2 cellular contexts compared by ENCODE assay signal in the genomic region with DNA sequence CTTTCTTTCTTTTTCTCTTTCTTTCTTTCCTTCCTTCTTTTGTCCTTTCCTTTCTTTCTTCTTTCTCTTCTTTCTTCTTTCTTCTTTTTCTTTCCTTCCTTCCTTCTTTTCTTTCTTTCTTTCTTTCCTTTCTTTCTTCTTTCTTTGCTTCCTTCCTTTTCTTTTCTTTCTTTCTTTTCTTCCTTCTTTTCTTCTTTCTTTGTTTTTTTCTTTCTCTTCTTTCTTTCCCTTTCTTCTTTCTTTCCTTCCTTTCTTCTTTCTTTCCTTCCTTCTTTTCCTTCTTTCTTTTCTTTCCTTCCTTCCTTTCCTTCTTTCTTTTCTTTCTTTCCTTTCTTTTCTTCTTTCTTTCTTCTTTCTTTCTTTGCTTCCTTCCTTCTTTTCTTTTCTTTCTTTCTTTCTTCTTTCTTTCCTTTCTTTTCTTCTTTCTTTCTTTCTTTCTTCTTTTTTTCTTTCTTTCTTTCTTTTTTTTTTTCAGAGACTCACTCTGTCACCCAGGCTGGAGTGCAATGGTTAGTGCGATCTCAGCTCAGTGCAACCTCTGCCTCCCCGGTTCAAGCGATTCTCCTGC.
A peak's percentile ranks its signal among the peaks of the same experiment; 100 is the strongest.
TF ChIP-seq lines count a peak whose summit lies in the region.

No MANE protein-coding gene starts in this region.

TF ChIP-seq in HEK293, 187 proteins besides CTCF, POLR2A, EP300 and RAD21:
- TF ChIP-seq ZNF48 (tag by site-specific recombination; IDR thresholded peaks at IDR 0.05) (no peak), YY2 (tag by site-specific recombination; IDR thresholded peaks at IDR 0.05) (no peak), ZNF114 (tag by site-specific recombination; IDR thresholded peaks at IDR 0.05) (peak; percentile 65; the same call in 1 of the 2 replicates), SALL2 (tag by site-specific recombination; IDR thresholded peaks at IDR 0.05; ENCODE audit: borderline replicate concordance) (0 out of 2 replicates have a peak, but pooled peaks have one; percentile 17), PRDM1 (tag by site-specific recombination; IDR thresholded peaks at IDR 0.05) (peak; percentile 89), ZNF366 (tag by site-specific recombination; conservative IDR thresholded peaks at IDR 0.05) (peak; percentile 100), ZNF658 (tag by site-specific recombination; IDR thresholded peaks at IDR 0.05) (no peak), ZNF473 (tag by site-specific recombination; IDR thresholded peaks at IDR 0.05) (0 out of 2 replicates have a peak, but pooled peaks have one; percentile 9), ZNF10 (tag by site-specific recombination; IDR thresholded peaks at IDR 0.05) (no peak)
- TF ChIP-seq, protein P1, sequence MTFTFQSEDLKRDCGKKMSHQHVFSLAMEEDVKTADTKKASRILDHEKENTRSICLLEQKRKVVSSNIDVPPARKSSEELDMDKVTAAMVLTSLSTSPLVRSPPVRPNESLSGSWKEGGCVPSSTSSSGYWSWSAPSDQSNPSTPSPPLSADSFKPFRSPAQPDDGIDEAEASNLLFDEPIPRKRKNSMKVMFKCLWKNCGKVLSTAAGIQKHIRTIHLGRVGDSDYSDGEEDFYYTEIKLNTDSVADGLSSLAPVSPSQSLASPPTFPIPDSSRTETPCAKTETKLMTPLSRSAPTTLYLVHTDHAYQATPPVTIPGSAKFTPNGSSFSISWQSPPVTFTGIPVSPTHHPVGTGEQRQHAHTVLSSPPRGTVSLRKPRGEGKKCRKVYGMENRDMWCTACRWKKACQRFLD (tag by site-specific recombination; IDR thresholded peaks at IDR 0.05) = no peak
- TF ChIP-seq, protein P2, sequence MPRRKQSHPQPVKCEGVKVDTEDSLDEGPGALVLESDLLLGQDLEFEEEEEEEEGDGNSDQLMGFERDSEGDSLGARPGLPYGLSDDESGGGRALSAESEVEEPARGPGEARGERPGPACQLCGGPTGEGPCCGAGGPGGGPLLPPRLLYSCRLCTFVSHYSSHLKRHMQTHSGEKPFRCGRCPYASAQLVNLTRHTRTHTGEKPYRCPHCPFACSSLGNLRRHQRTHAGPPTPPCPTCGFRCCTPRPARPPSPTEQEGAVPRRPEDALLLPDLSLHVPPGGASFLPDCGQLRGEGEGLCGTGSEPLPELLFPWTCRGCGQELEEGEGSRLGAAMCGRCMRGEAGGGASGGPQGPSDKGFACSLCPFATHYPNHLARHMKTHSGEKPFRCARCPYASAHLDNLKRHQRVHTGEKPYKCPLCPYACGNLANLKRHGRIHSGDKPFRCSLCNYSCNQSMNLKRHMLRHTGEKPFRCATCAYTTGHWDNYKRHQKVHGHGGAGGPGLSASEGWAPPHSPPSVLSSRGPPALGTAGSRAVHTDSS (tag by site-specific recombination; IDR thresholded peaks at IDR 0.05) = no peak

TF ChIP-seq in endothelial cell of umbilical vein, 7 proteins besides CTCF, POLR2A, EP300 and RAD21:
- TF ChIP-seq EZH2 (IDR thresholded peaks at IDR 0.05; ENCODE audit: borderline replicate concordance, low read depth, low read length, severe bottlenecking) (no peak), GATA2 (IDR thresholded peaks at IDR 0.05; ENCODE audit: insufficient read depth, insufficient read length, low read depth, low read length) (no peak), FOS (IDR thresholded peaks at IDR 0.05; ENCODE audit: borderline replicate concordance, insufficient read depth, low read length) (no peak), MYC (IDR thresholded peaks at IDR 0.05; ENCODE audit: low read depth, low read length) (no peak), POLR2AphosphoS5 (IDR thresholded peaks at IDR 0.05; ENCODE audit: insufficient read depth, low read depth, low read length) (no peak), JUN (IDR thresholded peaks at IDR 0.05; ENCODE audit: borderline replicate concordance, insufficient read depth, insufficient read length, low read depth) (no peak)
- TF ChIP-seq, protein P3, sequence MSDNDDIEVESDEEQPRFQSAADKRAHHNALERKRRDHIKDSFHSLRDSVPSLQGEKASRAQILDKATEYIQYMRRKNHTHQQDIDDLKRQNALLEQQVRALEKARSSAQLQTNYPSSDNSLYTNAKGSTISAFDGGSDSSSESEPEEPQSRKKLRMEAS (IDR thresholded peaks at IDR 0.05; ENCODE audit: insufficient read depth, insufficient read length) = no peak
